Comparison of ENCODE assay signal across 1 cellular context in the genomic region with DNA sequence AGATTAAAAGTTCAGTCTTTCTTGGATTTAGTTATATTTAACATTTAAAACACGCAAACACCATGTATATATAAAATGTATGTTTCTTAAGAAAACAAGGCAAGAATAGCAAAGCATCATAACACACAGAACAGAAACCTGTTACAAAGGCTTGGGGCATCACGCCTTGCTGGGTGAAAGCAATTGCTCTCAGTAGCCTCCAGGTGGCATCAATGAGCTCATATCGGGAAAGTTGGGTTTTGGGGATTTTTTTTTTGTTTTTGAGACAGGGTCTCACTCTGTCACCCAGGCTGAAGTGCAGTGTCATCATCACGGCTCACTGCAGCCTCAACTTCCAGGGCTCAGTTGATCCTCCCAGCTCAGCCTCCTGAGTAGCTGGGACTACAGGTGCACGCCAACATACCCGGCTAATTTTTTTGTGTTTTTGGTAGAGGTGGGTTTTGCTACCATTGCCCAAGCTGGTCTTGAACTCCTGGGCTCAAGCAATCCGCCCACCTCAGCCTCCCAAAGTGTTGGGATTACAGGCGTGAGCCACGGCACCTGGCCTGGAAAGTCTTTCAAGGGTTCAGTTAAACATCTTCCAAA.
TF ChIP-seq lines count a peak whose summit lies in the region.

No MANE protein-coding gene starts in this region.

TF ChIP-seq in WTC11, 78 proteins besides CTCF, POLR2A, EP300 and RAD21 (continued from another document):
- TF ChIP-seq, protein P1, sequence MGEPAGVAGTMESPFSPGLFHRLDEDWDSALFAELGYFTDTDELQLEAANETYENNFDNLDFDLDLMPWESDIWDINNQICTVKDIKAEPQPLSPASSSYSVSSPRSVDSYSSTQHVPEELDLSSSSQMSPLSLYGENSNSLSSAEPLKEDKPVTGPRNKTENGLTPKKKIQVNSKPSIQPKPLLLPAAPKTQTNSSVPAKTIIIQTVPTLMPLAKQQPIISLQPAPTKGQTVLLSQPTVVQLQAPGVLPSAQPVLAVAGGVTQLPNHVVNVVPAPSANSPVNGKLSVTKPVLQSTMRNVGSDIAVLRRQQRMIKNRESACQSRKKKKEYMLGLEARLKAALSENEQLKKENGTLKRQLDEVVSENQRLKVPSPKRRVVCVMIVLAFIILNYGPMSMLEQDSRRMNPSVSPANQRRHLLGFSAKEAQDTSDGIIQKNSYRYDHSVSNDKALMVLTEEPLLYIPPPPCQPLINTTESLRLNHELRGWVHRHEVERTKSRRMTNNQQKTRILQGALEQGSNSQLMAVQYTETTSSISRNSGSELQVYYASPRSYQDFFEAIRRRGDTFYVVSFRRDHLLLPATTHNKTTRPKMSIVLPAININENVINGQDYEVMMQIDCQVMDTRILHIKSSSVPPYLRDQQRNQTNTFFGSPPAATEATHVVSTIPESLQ (CRISPR knock-in tag; IDR thresholded peaks at IDR 0.05), result no peak
- no peak for TF ChIP-seq CBFB (CRISPR knock-in tag; IDR thresholded peaks at IDR 0.05; ENCODE audit: low read depth)
- no peak for TF ChIP-seq NFYB (CRISPR knock-in tag; conservative IDR thresholded peaks at IDR 0.05; ENCODE audit: low read depth)
- TF ChIP-seq CREB1 (CRISPR knock-in tag; IDR thresholded peaks at IDR 0.05), result no peak
- TF ChIP-seq NR1H2 (CRISPR knock-in tag; IDR thresholded peaks at IDR 0.05), result no peak
- no peak for TF ChIP-seq ZNF416 (CRISPR knock-in tag; IDR thresholded peaks at IDR 0.05)
- no peak for TF ChIP-seq ESRRA (CRISPR knock-in tag; IDR thresholded peaks at IDR 0.05; ENCODE audit: borderline replicate concordance)
- TF ChIP-seq RORB (CRISPR knock-in tag; IDR thresholded peaks at IDR 0.05), result no peak
- TF ChIP-seq, protein P2, sequence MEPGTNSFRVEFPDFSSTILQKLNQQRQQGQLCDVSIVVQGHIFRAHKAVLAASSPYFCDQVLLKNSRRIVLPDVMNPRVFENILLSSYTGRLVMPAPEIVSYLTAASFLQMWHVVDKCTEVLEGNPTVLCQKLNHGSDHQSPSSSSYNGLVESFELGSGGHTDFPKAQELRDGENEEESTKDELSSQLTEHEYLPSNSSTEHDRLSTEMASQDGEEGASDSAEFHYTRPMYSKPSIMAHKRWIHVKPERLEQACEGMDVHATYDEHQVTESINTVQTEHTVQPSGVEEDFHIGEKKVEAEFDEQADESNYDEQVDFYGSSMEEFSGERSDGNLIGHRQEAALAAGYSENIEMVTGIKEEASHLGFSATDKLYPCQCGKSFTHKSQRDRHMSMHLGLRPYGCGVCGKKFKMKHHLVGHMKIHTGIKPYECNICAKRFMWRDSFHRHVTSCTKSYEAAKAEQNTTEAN (CRISPR knock-in tag; IDR thresholded peaks at IDR 0.05), result no peak
- TF ChIP-seq ZNF317 (CRISPR knock-in tag; IDR thresholded peaks at IDR 0.05; ENCODE audit: borderline replicate concordance, low read depth), result no peak
TF ChIP-seq in WTC11: peak in this region for 0.
